ENCODE assay signal across 21 cellular contexts in genomic region chr7:82358923-82359322, GRCh38.
"Had no signal": no experiment of that assay in that cellular context is flagged by ENCODE, and none has a peak within 500 bp of the region (broad histone marks: within the 10 kb centered on the region; RNA-seq: fewer than 3 reads in every experiment).

No MANE protein-coding gene starts in this region.

- H3K4me2 ChIP-seq: KMS-11 had no signal

- H3K4me3 ChIP-seq: K562, SJSA1, SK-N-MC had no signal

- H3K27ac ChIP-seq: HL-60, KMS-11, SJSA1, SK-N-MC had no signal

- DNase-seq: MV-4-11, NCI-H1048, NCI-H1105, NCI-H1436 treated with DMSO at 0.1 percent for 48 hours, NCI-H1694, NCI-H187 treated with DMSO at 0.1 percent for 48 hours, NCI-H2029 treated with DMSO at 0.1 percent for 48 hours, NCI-H2171, NCI-H226, NCI-H510A, NCI-H524 treated with DMSO at 0.1 percent for 48 hours, NCI-H774, Right ventricle myocardium superior, RPMI8226, SIG-M5 had no signal

- H3K27ac Mint-ChIP-seq: IgD-negative memory B cell had no signal

- ATAC-seq: K562 had no signal

- H3K27me3 Mint-ChIP-seq: IgD-negative memory B cell had no signal

- H3K9ac ChIP-seq: KMS-11 had no signal

- H3K36me3 Mint-ChIP-seq: IgD-negative memory B cell had no signal

- H3K36me3 ChIP-seq: SJSA1 had no signal

- H3K4me3 Mint-ChIP-seq: IgD-negative memory B cell had no signal

- H3K9me3 ChIP-seq: SJSA1 had no signal

- H3K4me1 Mint-ChIP-seq: IgD-negative memory B cell had no signal

- H3K27me3 ChIP-seq: SJSA1 had no signal
